In genomic region chr1:28935293-28935692, GRCh38 we compare ENCODE assay signal across 1 cellular context.
TF ChIP-seq lines count a peak whose summit lies in the region.

No MANE protein-coding gene starts in this region.

TF ChIP-seq in GM23338, 12 proteins besides CTCF, POLR2A, EP300 and RAD21:
- TF ChIP-seq ZNF462 (CRISPR knock-in tag; IDR thresholded peaks at IDR 0.05) (no peak), CREB1 (CRISPR knock-in tag; IDR thresholded peaks at IDR 0.05; ENCODE audit: low read depth) (no peak), EZH2phosphoT487 (IDR thresholded peaks at IDR 0.05; ENCODE audit: unreplicated experiment) (no peak), POLR2AphosphoS5 (IDR thresholded peaks at IDR 0.05; ENCODE audit: low read depth) (no peak), REST (IDR thresholded peaks at IDR 0.05; ENCODE audit: unreplicated experiment) (no peak), ETS1 (IDR thresholded peaks at IDR 0.05) (no peak), NANOG (IDR thresholded peaks at IDR 0.05; ENCODE audit: borderline replicate concordance) (no peak), EZH2 (IDR thresholded peaks at IDR 0.05; ENCODE audit: low read depth, unreplicated experiment) (no peak), ZNF114 (CRISPR knock-in tag; IDR thresholded peaks at IDR 0.05) (no peak), ZNF331 (CRISPR knock-in tag; IDR thresholded peaks at IDR 0.05; ENCODE audit: low read depth) (no peak), STAT1 (IDR thresholded peaks at IDR 0.05; ENCODE audit: unreplicated experiment) (no peak), JUNB (IDR thresholded peaks at IDR 0.05; ENCODE audit: unreplicated experiment) (no peak)
